Comparison of ENCODE assay signal across 18 cellular contexts in genomic region chr14:51552768-51553426, GRCh38.
DNase-seq lines count a peak whose midpoint lies in the region; ATAC-seq, FAIRE-seq and TF ChIP-seq lines count a peak whose summit lies in the region.
"Had no signal": no experiment of that assay in that cellular context is flagged by ENCODE, and none has a peak within 500 bp of the region (broad histone marks: within the 10 kb centered on the region; RNA-seq: fewer than 3 reads in every experiment).

No MANE protein-coding gene starts in this region.

- no peaks in the 10 kb centered on the region for H3K36me3 ChIP-seq in astrocyte (ENCODE audit: insufficient read depth, low read length)
- H3K36me3 ChIP-seq: colonic mucosa, lower lobe of right lung had no signal

- DNase-seq in DMS 273 (lab: John Stamatoyannopoulos, UW; ENCODE audit: unreplicated experiment) (peak; percentile 65), DMS 273 treated with DMSO at 0.1 percent for 48 hours (lab: John Stamatoyannopoulos, UW) (no peak), NCI-H2029 treated with DMSO at 0.1 percent for 48 hours (lab: John Stamatoyannopoulos, UW) (peak; percentile 89), astrocyte (ENCODE audit: low read depth) (no peak), pons (ENCODE audit: low spot score) (peak; percentile 4), ecto neural progenitor cell (ENCODE audit: low spot score) (no peak), occipital lobe (lab: John Stamatoyannopoulos, UW) (no peak)
- DNase-seq: activated CD4-positive, alpha-beta T cell treated with anti-CD3 and anti-CD28 coated beads, Interleukin-2, amount 50 U/mL, for 4 hours; activated naive CD4-positive, alpha-beta T cell; colonic mucosa; EL; lower lobe of right lung; NCI-H526; stimulated activated naive CD8-positive, alpha-beta T cell treated with anti-CD3 and anti-CD28 coated beads, Interleukin-15, amount 100 ng/mL, for 72 hours; T-cell had no signal

- H3K9me3 Mint-ChIP-seq in astrocyte (ENCODE audit: unreplicated experiment), result no peaks in the 10 kb centered on the region
- H3K9me3 Mint-ChIP-seq: stimulated activated naive CD8-positive, alpha-beta T cell treated with anti-CD3 and anti-CD28 coated beads, Interleukin-15, amount 100 ng/mL, for 72 hours; T-cell had no signal

- peaks cover 34% of the 10 kb centered on the region for H3K4me1 ChIP-seq in astrocyte (ENCODE audit: insufficient read depth, low read length)
- H3K4me1 ChIP-seq: colonic mucosa had no signal

- no peak for TF ChIP-seq CTCF in astrocyte (IDR thresholded peaks at IDR 0.05; ENCODE audit: insufficient read depth, low read depth, low read length)

- FAIRE-seq in astrocyte (lab: Jason Lieb, UNC), result no peak
- FAIRE-seq: GM18507 had no signal

- no peak overlapping the region for H2AFZ ChIP-seq in astrocyte (ENCODE audit: low read depth, low read length)

- H3K36me3 Mint-ChIP-seq in astrocyte (ENCODE audit: low read depth, unreplicated experiment), result peaks cover 2% of the 10 kb centered on the region
- H3K36me3 Mint-ChIP-seq: T-cell had no signal

- no peaks in the 10 kb centered on the region for H4K20me1 ChIP-seq in astrocyte (ENCODE audit: insufficient read depth, low read length)

- peak overlapping the region; percentile 1 for H3K4me3 Mint-ChIP-seq in astrocyte (ENCODE audit: unreplicated experiment)
- H3K4me3 Mint-ChIP-seq: stimulated activated naive CD8-positive, alpha-beta T cell treated with anti-CD3 and anti-CD28 coated beads, Interleukin-15, amount 100 ng/mL, for 72 hours; T-cell had no signal

- no peaks in the 10 kb centered on the region for H3K27me3 ChIP-seq in astrocyte (ENCODE audit: insufficient read depth, low read length)
- H3K27me3 ChIP-seq: colonic mucosa had no signal

- no peak for ATAC-seq in GM21619 (IDR thresholded peaks at IDR 0.05; ENCODE audit: unreplicated experiment)
- ATAC-seq: lower lobe of right lung; stimulated activated naive CD8-positive, alpha-beta T cell treated with anti-CD3 and anti-CD28 coated beads, Interleukin-15, amount 100 ng/mL, for 72 hours; T-cell had no signal

- no peak overlapping the region for H3K4me2 ChIP-seq in astrocyte (ENCODE audit: low read length)

- peak overlapping the region; percentile 99 for H3K27ac Mint-ChIP-seq in astrocyte (ENCODE audit: unreplicated experiment)
- H3K27ac Mint-ChIP-seq: T-cell had no signal

- H3K27ac ChIP-seq in astrocyte (ENCODE audit: low read depth, low read length), result peak overlapping the region; percentile 97
- H3K27ac ChIP-seq: 22Rv1, colonic mucosa, lower lobe of right lung had no signal

- peak overlapping the region; percentile 2 for H3K9ac ChIP-seq in astrocyte (ENCODE audit: low read length)

- H3K4me1 Mint-ChIP-seq in astrocyte (ENCODE audit: low read depth, unreplicated experiment), result peaks cover 50% of the 10 kb centered on the region
- H3K4me1 Mint-ChIP-seq: stimulated activated naive CD8-positive, alpha-beta T cell treated with anti-CD3 and anti-CD28 coated beads, Interleukin-15, amount 100 ng/mL, for 72 hours; T-cell had no signal

- peaks cover 9% of the 10 kb centered on the region for H3K79me2 ChIP-seq in astrocyte (ENCODE audit: insufficient read depth, low read length)

- no peaks in the 10 kb centered on the region for H3K27me3 Mint-ChIP-seq in astrocyte (ENCODE audit: low read depth, unreplicated experiment)

- H3K4me3 ChIP-seq in astrocyte (ENCODE audit: insufficient read depth, low read depth, low read length), result no peak overlapping the region
- H3K4me3 ChIP-seq: colonic mucosa, lower lobe of right lung had no signal

- H3K9me3 ChIP-seq in astrocyte (ENCODE audit: insufficient read depth, low read depth, low read length), result no peaks in the 10 kb centered on the region
- H3K9me3 ChIP-seq: colonic mucosa, lower lobe of right lung had no signal

Comparison
In these comparisons a context has a peak if more than half of its experiments do, and no peak if none do; other contexts are left out.
1. DNase-seq: peak in DMS 273 (single experiment), NCI-H2029 treated with DMSO at 0.1 percent for 48 hours (single experiment) and pons (single experiment); none in DMS 273 treated with DMSO at 0.1 percent for 48 hours (single experiment), astrocyte (single experiment), ecto neural progenitor cell (single experiment) and occipital lobe (single experiment).